ENCODE assay signal across 15 cellular contexts in genomic region chr9:130931508-130932150, GRCh38. TPM values are rescaled to one million over a fixed set of nuclear protein-coding genes. Genes with fewer than 3 reads are reported as not detected.
DNase-seq lines count a peak whose midpoint lies in the region; ATAC-seq and TF ChIP-seq lines count a peak whose summit lies in the region.
"Had no signal": no experiment of that assay in that cellular context is flagged by ENCODE, and none has a peak within 500 bp of the region (broad histone marks: within the 10 kb centered on the region; RNA-seq: fewer than 3 reads in every experiment).

No MANE protein-coding gene starts in this region.

- peaks cover 42% of the 10 kb centered on the region for H3K27me3 ChIP-seq in CD4-positive, alpha-beta T cell (ENCODE audit: control insufficient read depth, insufficient read depth, low read length)

- peak; percentile 78 for DNase-seq in NAMALWA (ENCODE audit: low spot score)
- DNase-seq in glutamatergic neuron: no peak
- no peak for DNase-seq in CD4-positive, alpha-beta T cell
- no peak for DNase-seq in iPS-NIHi7 (ENCODE audit: extremely low spot score)
- DNase-seq in COR-L47 (lab: John Stamatoyannopoulos, UW): no peak
- DNase-seq: activated CD4-positive, alpha-beta T cell treated with anti-CD3 and anti-CD28 coated beads for 1 hour; activated T-cell treated with anti-CD3 and anti-CD28 coated beads, Interleukin-2, amount 50 U/mL, for 48 hours; NCI-H2081 treated with DMSO at 0.1 percent for 48 hours; stimulated activated CD4-positive, alpha-beta T cell treated with anti-CD3 and anti-CD28 coated beads, Interleukin-15, amount 100 ng/mL, for 24 hours; transverse colon had no signal

- no peak overlapping the region for H3K4me3 Mint-ChIP-seq in glutamatergic neuron (ENCODE audit: unreplicated experiment)
- H3K4me3 Mint-ChIP-seq in CD4-positive, alpha-beta T cell: no peak overlapping the region

- ATAC-seq in GM18502 (IDR thresholded peaks at IDR 0.05; ENCODE audit: poor library complexity, unreplicated experiment) (peak; percentile 53), GM21576 (IDR thresholded peaks at IDR 0.05; ENCODE audit: unreplicated experiment) (peak; percentile 51), HG02938 (IDR thresholded peaks at IDR 0.05; ENCODE audit: unreplicated experiment) (no peak)
- ATAC-seq in CD4-positive, alpha-beta T cell (ENCODE audit: poor library complexity): no peak

- H3K27ac Mint-ChIP-seq in glutamatergic neuron (ENCODE audit: unreplicated experiment): peak overlapping the region; percentile 81
- no peak overlapping the region for H3K27ac Mint-ChIP-seq in CD4-positive, alpha-beta T cell

- H3K4me1 Mint-ChIP-seq in glutamatergic neuron (ENCODE audit: low read depth, unreplicated experiment): peaks cover 19% of the 10 kb centered on the region
- H3K4me1 Mint-ChIP-seq in CD4-positive, alpha-beta T cell (ENCODE audit: low read depth): no peaks in the 10 kb centered on the region

- H3K27ac ChIP-seq in CD4-positive, alpha-beta T cell (ENCODE audit: low read depth, low read length): no peak overlapping the region
- H3K27ac ChIP-seq: transverse colon had no signal

- no peaks in the 10 kb centered on the region for H3K9me3 ChIP-seq in CD4-positive, alpha-beta T cell (ENCODE audit: control insufficient read depth, low read length)
- H3K9me3 ChIP-seq: transverse colon had no signal

- H3K36me3 Mint-ChIP-seq in glutamatergic neuron (ENCODE audit: unreplicated experiment): no peaks in the 10 kb centered on the region
- no peaks in the 10 kb centered on the region for H3K36me3 Mint-ChIP-seq in CD4-positive, alpha-beta T cell (ENCODE audit: low read depth)

- POLR2A ChIA-PET in CD4-positive, alpha-beta T cell (lab: Charles Lee): no interaction called here

- CTCF ChIA-PET in CD4-positive, alpha-beta T cell (lab: Charles Lee): no interaction called here

- H3K27me3 Mint-ChIP-seq in glutamatergic neuron (ENCODE audit: unreplicated experiment): peaks cover 12% of the 10 kb centered on the region
- peaks cover 52% of the 10 kb centered on the region for H3K27me3 Mint-ChIP-seq in CD4-positive, alpha-beta T cell

- intact Hi-C loops in CD4-positive, alpha-beta T cell (cut with DNase I, micrococcal nuclease): no loop called here

- peaks cover 10% of the 10 kb centered on the region for H3K9me3 Mint-ChIP-seq in glutamatergic neuron (ENCODE audit: unreplicated experiment)
- H3K9me3 Mint-ChIP-seq in CD4-positive, alpha-beta T cell: no peaks in the 10 kb centered on the region

- no peak for TF ChIP-seq CTCF in glutamatergic neuron (IDR thresholded peaks at IDR 0.05; ENCODE audit: partially characterized antibody, unreplicated experiment)
- no peak for TF ChIP-seq CTCF in CD4-positive, alpha-beta T cell (IDR thresholded peaks at IDR 0.05)

RNA-seq across cellular contexts. Expression of gene FIBCD1, which starts 7.4 kb away (rescaled TPM):
- total RNA-seq in glutamatergic neuron (ENCODE audit: unreplicated experiment): not detected
- not detected for total RNA-seq in CD4-positive, alpha-beta T cell

RNA-seq across cellular contexts. Expression of gene QRFP, which starts 35.0 kb away (rescaled TPM):
- total RNA-seq in glutamatergic neuron (ENCODE audit: unreplicated experiment): not detected
- total RNA-seq in CD4-positive, alpha-beta T cell: not detected
- total RNA-seq: dermis microvascular lymphatic vessel endothelial cell, LHCN-M2, transverse colon had no signal

Comparison
In these comparisons a context has a peak if more than half of its experiments do, and no peak if none do; other contexts are left out.
1. ATAC-seq: peak in GM18502 (single experiment) and GM21576 (single experiment); none in CD4-positive, alpha-beta T cell (single experiment) and HG02938 (single experiment).